ENCODE assay signal across 12 cellular contexts in genomic region chr16:77359065-77359502, GRCh38.
DNase-seq lines count a peak whose midpoint lies in the region; ATAC-seq, FAIRE-seq and TF ChIP-seq lines count a peak whose summit lies in the region.
"Had no signal": no experiment of that assay in that cellular context is flagged by ENCODE, and none has a peak within 500 bp of the region (broad histone marks: within the 10 kb centered on the region; RNA-seq: fewer than 3 reads in every experiment).

No MANE protein-coding gene starts in this region.

- H3K4me1 Mint-ChIP-seq in WTC11, result peaks cover 10% of the 10 kb centered on the region
- H3K4me1 Mint-ChIP-seq in activated T-helper 1 cell treated with anti-CD3 and anti-CD28 coated beads, Interleukin-12 subunit alpha, Interleukin-12 subunit beta, Interleukin-2, Interleukin-4 antibody, amounts not matched to agents 30 ng/mL and 10 ng/mL and 1 ng/mL, durations not matched to agents 14 hours and 24 hours and 36 hours (ENCODE audit: low read depth), result no peaks in the 10 kb centered on the region

- CTCF ChIA-PET in WTC11 (lab: Charles Lee), result no interaction called here

- no peak for TF ChIP-seq POLR2A in erythroblast (IDR thresholded peaks at IDR 0.05; ENCODE audit: low read length)

- H3K9me3 Mint-ChIP-seq in WTC11, result no peaks in the 10 kb centered on the region
- H3K9me3 Mint-ChIP-seq in activated T-helper 1 cell treated with anti-CD3 and anti-CD28 coated beads, Interleukin-12 subunit alpha, Interleukin-12 subunit beta, Interleukin-2, Interleukin-4 antibody, amounts not matched to agents 30 ng/mL and 10 ng/mL and 1 ng/mL, durations not matched to agents 14 hours and 24 hours and 36 hours, result no peaks in the 10 kb centered on the region
- H3K9me3 Mint-ChIP-seq: T-helper 1 cell treated with Interleukin-12 subunit alpha and Interleukin-12 subunit beta and Interleukin-4 antibody, amounts not matched to agents 30 μg/mL and 1 μg/mL, for 36 hours had no signal

- H3K4me3 Mint-ChIP-seq in WTC11, result no peak overlapping the region
- no peak overlapping the region for H3K4me3 Mint-ChIP-seq in activated T-helper 1 cell treated with anti-CD3 and anti-CD28 coated beads, Interleukin-12 subunit alpha, Interleukin-12 subunit beta, Interleukin-2, Interleukin-4 antibody, amounts not matched to agents 30 ng/mL and 10 ng/mL and 1 ng/mL, durations not matched to agents 14 hours and 24 hours and 36 hours
- H3K4me3 Mint-ChIP-seq: T-helper 1 cell treated with Interleukin-12 subunit alpha and Interleukin-12 subunit beta and Interleukin-4 antibody, amounts not matched to agents 30 μg/mL and 1 μg/mL, for 36 hours had no signal

- POLR2A ChIA-PET in WTC11 (lab: Charles Lee), result interaction anchor here (0.6 kb wide), 1 partner anchor 820 kb away, joined by 3 read pairs; no protein-coding TSS in a partner anchor

- H3K36me3 Mint-ChIP-seq in WTC11, result no peaks in the 10 kb centered on the region
- no peaks in the 10 kb centered on the region for H3K36me3 Mint-ChIP-seq in activated T-helper 1 cell treated with anti-CD3 and anti-CD28 coated beads, Interleukin-12 subunit alpha, Interleukin-12 subunit beta, Interleukin-2, Interleukin-4 antibody, amounts not matched to agents 30 ng/mL and 10 ng/mL and 1 ng/mL, durations not matched to agents 14 hours and 24 hours and 36 hours (ENCODE audit: low read depth)

- FAIRE-seq in urothelium cell line (lab: Jason Lieb, UNC), result no peak

- intact Hi-C loops in activated T-helper 1 cell treated with anti-CD3 and anti-CD28 coated beads, Interleukin-12 subunit alpha, Interleukin-12 subunit beta, Interleukin-2, Interleukin-4 antibody, amounts not matched to agents 30 ng/mL and 10 ng/mL and 1 ng/mL, durations not matched to agents 14 hours and 24 hours and 36 hours (cut with micrococcal nuclease), result no loop called here

- H3K27me3 Mint-ChIP-seq in WTC11 (ENCODE audit: low read depth), result no peaks in the 10 kb centered on the region
- H3K27me3 Mint-ChIP-seq in activated T-helper 1 cell treated with anti-CD3 and anti-CD28 coated beads, Interleukin-12 subunit alpha, Interleukin-12 subunit beta, Interleukin-2, Interleukin-4 antibody, amounts not matched to agents 30 ng/mL and 10 ng/mL and 1 ng/mL, durations not matched to agents 14 hours and 24 hours and 36 hours (ENCODE audit: insufficient read depth), result peaks cover 2% of the 10 kb centered on the region

- ATAC-seq in WTC11, result peak; percentile 46
- ATAC-seq in GM21723 (IDR thresholded peaks at IDR 0.05; ENCODE audit: unreplicated experiment), result no peak

- H3K27ac Mint-ChIP-seq in WTC11, result no peak overlapping the region
- H3K27ac Mint-ChIP-seq in activated T-helper 1 cell treated with anti-CD3 and anti-CD28 coated beads, Interleukin-12 subunit alpha, Interleukin-12 subunit beta, Interleukin-2, Interleukin-4 antibody, amounts not matched to agents 30 ng/mL and 10 ng/mL and 1 ng/mL, durations not matched to agents 14 hours and 24 hours and 36 hours, result no peak overlapping the region
- H3K27ac Mint-ChIP-seq: T-helper 1 cell treated with Interleukin-12 subunit alpha and Interleukin-12 subunit beta and Interleukin-4 antibody, amounts not matched to agents 30 μg/mL and 1 μg/mL, for 36 hours had no signal

- DNase-seq in SHP77 treated with DMSO at 0.1 percent for 48 hours (lab: John Stamatoyannopoulos, UW), result peak; percentile 5
- no peak for DNase-seq in SHP77 (lab: John Stamatoyannopoulos, UW)
- no peak for DNase-seq in WTC11 (ENCODE audit: low spot score)
- peak; percentile 88 for DNase-seq in kidney tubule cell (ENCODE audit: low spot score)
- peak; percentile 62 for DNase-seq in urothelium cell line (ENCODE audit: low spot score)
- no peak for DNase-seq in erythroblast (lab: John Stamatoyannopoulos, UW)
- no peak for DNase-seq in activated T-helper 1 cell treated with anti-CD3 and anti-CD28 coated beads, Interleukin-12 subunit alpha, Interleukin-12 subunit beta, Interleukin-2, Interleukin-4 antibody, amounts not matched to agents 30 ng/mL and 10 ng/mL and 1 ng/mL, durations not matched to agents 14 hours and 24 hours and 36 hours (ENCODE audit: low spot score)
- DNase-seq: activated T-cell treated with anti-CD3 and anti-CD28 coated beads, Interleukin-2, amount 50 U/mL, for 1 hour; NCI-H1694; sigmoid colon had no signal

- no peak for TF ChIP-seq CTCF in WTC11 (IDR thresholded peaks at IDR 0.05)

TF ChIP-seq in WTC11, 78 proteins besides CTCF, POLR2A, EP300 and RAD21:
- TF ChIP-seq ATF3 (CRISPR knock-in tag; conservative IDR thresholded peaks at IDR 0.05) (no peak), GABPB1 (CRISPR knock-in tag; IDR thresholded peaks at IDR 0.05) (peak; percentile 54; the same call in 1 of the 2 replicates)

Comparison
In these comparisons a context has a peak if more than half of its experiments do, and no peak if none do; other contexts are left out.
1. DNase-seq: peak in SHP77 treated with DMSO at 0.1 percent for 48 hours (single experiment), kidney tubule cell (single experiment) and urothelium cell line (single experiment); none in SHP77 (0 of 2), WTC11 (single experiment), erythroblast (0 of 2) and activated T-helper 1 cell treated with anti-CD3 and anti-CD28 coated beads, Interleukin-12 subunit alpha, Interleukin-12 subunit beta, Interleukin-2, Interleukin-4 antibody, amounts not matched to agents 30 ng/mL and 10 ng/mL and 1 ng/mL, durations not matched to agents 14 hours and 24 hours and 36 hours (single experiment).